In the genomic region with DNA sequence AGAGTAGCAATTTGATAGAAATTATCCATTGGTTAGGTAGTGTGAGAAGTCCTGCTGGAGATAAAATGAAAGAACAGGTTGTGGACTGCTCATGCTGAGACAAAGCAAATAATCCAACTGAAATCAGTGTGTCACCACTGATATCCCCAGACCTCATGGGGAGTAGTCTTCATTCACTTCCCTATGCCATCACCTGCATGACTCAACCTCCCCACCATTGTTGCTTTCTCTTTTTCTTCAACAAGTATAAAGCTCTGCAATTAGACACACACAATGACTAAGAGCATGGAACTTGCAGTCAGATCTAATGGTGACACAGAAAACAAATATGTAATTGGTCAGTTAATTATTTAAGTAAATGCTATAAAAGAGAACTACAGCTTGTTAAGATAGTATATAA, we compare ENCODE assay signal across 18 cellular contexts.
"Had no signal": no experiment of that assay in that cellular context is flagged by ENCODE, and none has a peak within 500 bp of the region (broad histone marks: within the 10 kb centered on the region; RNA-seq: fewer than 3 reads in every experiment).

No MANE protein-coding gene starts in this region.

- H3K4me3 ChIP-seq: heart right ventricle, left ventricle myocardium inferior, sigmoid colon, smooth muscle cell, stomach, suprapubic skin, tibial nerve had no signal

- DNase-seq: activated CD4-positive, alpha-beta T cell treated with anti-CD3 and anti-CD28 coated beads, Interleukin-2, amount 10 ng/mL, durations not matched to agents 7 days and 5 days; activated CD8-positive, alpha-beta T cell treated with anti-CD3 and anti-CD28 coated beads for 36 hours; activated gamma-delta T cell; activated naive CD4-positive, alpha-beta T cell treated with anti-CD3 and anti-CD28 coated beads, Interleukin-2, amount 50 U/mL, for 16 hours; activated naive CD8-positive, alpha-beta T cell treated with anti-CD3 and anti-CD28 coated beads, Interleukin-2, amount 50 U/mL, for 24 hours; effector memory CD8-positive, alpha-beta T cell; heart right ventricle; kidney; left ventricle myocardium inferior; midbrain; natural killer cell; retina; sigmoid colon; stimulated activated CD4-positive, alpha-beta T cell treated with anti-CD3 and anti-CD28 coated beads, Interleukin-15, amount 100 ng/mL, for 24 hours; stomach had no signal
